Comparison of ENCODE assay signal across 1 cellular context in genomic region chr15:90075420-90076289, GRCh38.
TF ChIP-seq lines count a peak whose summit lies in the region.

No MANE protein-coding gene starts in this region.

TF ChIP-seq in GM23338, 12 proteins besides CTCF, POLR2A, EP300 and RAD21 (continued from another document):
- TF ChIP-seq REST (IDR thresholded peaks at IDR 0.05; ENCODE audit: unreplicated experiment) (no peak), NANOG (IDR thresholded peaks at IDR 0.05; ENCODE audit: borderline replicate concordance) (no peak), ZNF331 (CRISPR knock-in tag; IDR thresholded peaks at IDR 0.05; ENCODE audit: low read depth) (no peak), JUNB (IDR thresholded peaks at IDR 0.05; ENCODE audit: unreplicated experiment) (no peak), EZH2phosphoT487 (IDR thresholded peaks at IDR 0.05; ENCODE audit: unreplicated experiment) (no peak)
- TF ChIP-seq, protein P1, sequence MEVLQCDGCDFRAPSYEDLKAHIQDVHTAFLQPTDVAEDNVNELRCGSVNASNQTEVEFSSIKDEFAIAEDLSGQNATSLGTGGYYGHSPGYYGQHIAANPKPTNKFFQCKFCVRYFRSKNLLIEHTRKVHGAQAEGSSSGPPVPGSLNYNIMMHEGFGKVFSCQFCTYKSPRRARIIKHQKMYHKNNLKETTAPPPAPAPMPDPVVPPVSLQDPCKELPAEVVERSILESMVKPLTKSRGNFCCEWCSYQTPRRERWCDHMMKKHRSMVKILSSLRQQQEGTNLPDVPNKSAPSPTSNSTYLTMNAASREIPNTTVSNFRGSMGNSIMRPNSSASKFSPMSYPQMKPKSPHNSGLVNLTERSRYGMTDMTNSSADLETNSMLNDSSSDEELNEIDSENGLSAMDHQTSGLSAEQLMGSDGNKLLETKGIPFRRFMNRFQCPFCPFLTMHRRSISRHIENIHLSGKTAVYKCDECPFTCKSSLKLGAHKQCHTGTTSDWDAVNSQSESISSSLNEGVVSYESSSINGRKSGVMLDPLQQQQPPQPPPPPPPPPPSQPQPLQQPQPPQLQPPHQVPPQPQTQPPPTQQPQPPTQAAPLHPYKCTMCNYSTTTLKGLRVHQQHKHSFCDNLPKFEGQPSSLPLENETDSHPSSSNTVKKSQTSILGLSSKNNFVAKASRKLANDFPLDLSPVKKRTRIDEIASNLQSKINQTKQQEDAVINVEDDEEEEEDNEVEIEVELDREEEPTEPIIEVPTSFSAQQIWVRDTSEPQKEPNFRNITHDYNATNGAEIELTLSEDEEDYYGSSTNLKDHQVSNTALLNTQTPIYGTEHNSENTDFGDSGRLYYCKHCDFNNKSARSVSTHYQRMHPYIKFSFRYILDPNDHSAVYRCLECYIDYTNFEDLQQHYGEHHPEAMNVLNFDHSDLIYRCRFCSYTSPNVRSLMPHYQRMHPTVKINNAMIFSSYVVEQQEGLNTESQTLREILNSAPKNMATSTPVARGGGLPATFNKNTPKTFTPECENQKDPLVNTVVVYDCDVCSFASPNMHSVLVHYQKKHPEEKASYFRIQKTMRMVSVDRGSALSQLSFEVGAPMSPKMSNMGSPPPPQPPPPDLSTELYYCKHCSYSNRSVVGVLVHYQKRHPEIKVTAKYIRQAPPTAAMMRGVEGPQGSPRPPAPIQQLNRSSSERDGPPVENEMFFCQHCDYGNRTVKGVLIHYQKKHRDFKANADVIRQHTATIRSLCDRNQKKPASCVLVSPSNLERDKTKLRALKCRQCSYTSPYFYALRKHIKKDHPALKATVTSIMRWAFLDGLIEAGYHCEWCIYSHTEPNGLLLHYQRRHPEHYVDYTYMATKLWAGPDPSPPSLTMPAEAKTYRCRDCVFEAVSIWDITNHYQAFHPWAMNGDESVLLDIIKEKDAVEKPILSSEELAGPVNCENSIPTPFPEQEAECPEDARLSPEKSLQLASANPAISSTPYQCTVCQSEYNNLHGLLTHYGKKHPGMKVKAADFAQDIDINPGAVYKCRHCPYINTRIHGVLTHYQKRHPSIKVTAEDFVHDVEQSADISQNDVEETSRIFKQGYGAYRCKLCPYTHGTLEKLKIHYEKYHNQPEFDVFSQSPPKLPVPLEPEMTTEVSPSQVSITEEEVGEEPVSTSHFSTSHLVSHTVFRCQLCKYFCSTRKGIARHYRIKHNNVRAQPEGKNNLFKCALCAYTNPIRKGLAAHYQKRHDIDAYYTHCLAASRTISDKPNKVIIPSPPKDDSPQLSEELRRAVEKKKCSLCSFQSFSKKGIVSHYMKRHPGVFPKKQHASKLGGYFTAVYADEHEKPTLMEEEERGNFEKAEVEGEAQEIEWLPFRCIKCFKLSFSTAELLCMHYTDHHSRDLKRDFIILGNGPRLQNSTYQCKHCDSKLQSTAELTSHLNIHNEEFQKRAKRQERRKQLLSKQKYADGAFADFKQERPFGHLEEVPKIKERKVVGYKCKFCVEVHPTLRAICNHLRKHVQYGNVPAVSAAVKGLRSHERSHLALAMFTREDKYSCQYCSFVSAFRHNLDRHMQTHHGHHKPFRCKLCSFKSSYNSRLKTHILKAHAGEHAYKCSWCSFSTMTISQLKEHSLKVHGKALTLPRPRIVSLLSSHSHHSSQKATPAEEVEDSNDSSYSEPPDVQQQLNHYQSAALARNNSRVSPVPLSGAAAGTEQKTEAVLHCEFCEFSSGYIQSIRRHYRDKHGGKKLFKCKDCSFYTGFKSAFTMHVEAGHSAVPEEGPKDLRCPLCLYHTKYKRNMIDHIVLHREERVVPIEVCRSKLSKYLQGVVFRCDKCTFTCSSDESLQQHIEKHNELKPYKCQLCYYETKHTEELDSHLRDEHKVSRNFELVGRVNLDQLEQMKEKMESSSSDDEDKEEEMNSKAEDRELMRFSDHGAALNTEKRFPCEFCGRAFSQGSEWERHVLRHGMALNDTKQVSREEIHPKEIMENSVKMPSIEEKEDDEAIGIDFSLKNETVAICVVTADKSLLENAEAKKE (CRISPR knock-in tag; IDR thresholded peaks at IDR 0.05), result no peak
